In the genomic region with DNA sequence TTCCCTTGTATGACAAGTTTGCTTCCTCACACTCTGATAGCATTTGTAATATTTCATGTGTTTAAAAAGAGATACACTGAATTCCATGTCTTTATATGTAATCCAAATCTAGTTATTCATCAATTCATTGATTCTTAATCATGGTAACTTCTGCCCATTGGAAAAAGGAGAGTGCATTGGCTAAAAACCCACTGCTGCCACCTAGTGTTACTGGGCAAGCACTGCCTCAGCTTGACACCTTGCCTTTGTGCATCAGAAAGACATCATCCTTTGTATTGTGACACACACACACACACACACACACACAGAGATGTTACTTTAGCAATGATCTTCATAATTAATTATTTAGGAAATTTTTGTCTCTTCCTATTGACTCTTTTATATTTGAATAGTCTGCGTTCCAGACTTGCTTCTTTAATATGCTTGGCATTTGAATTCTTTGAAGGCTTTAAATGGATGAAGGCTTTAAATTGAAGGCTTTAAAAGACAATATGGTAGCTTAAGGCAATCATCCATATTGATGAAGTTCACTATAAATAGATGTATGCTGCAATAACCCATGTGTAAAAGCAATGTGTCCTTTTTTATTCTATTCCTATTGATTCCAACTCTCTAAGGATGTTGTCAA, we compare ENCODE assay signal across 8 cellular contexts.
DNase-seq lines count a peak whose midpoint lies in the region; ATAC-seq, FAIRE-seq and TF ChIP-seq lines count a peak whose summit lies in the region.

No MANE protein-coding gene starts in this region.

- no peak for FAIRE-seq in H54 (lab: Jason Lieb, UNC)

- H3K23ac ChIP-seq in mesenchymal stem cell (ENCODE audit: low read length in 2 of 2): no peak overlapping the region

- no peak overlapping the region for H4K8ac ChIP-seq in mesenchymal stem cell (ENCODE audit: low read length)

- no peak overlapping the region for H4K91ac ChIP-seq in mesenchymal stem cell (ENCODE audit: low read length)

- no peak overlapping the region for H3K4ac ChIP-seq in mesenchymal stem cell (ENCODE audit: low read depth in 1 of 2, low read length in 2 of 2)

- H2BK5ac ChIP-seq in mesenchymal stem cell (ENCODE audit: low read depth, low read length, poor library complexity, severe bottlenecking): no peak overlapping the region

- no peak overlapping the region for H3K18ac ChIP-seq in mesenchymal stem cell (ENCODE audit: low read depth in 1 of 2, low read length in 2 of 2)

- ATAC-seq in GM21360 (IDR thresholded peaks at IDR 0.05; ENCODE audit: unreplicated experiment): peak; percentile 71

- H3K4me3 ChIP-seq in OCI-LY3 (ENCODE audit: low read length) (no peak overlapping the region), mesenchymal stem cell (ENCODE audit: insufficient read depth in 1 of 2, low read depth in 1 of 2, low read length in 2 of 2) (no peak overlapping the region)

- H2BK12ac ChIP-seq in mesenchymal stem cell (ENCODE audit: low read length in 2 of 2): no peak overlapping the region

- H3K9ac ChIP-seq in OCI-LY3 (ENCODE audit: low read length) (no peak overlapping the region), mesenchymal stem cell (ENCODE audit: low read length) (no peak overlapping the region)

- peak; percentile 90 for TF ChIP-seq CTCF in OCI-LY3 (IDR thresholded peaks at IDR 0.05; ENCODE audit: low read depth, low read length)

- H3K36me3 ChIP-seq in OCI-LY3 (replicated peaks; ENCODE audit: low read depth, low read length) (peaks cover 9% of the 10 kb centered on the region), mesenchymal stem cell (ENCODE audit: control insufficient read depth in 1 of 2, insufficient read depth in 2 of 2, low read depth in 1 of 2, low read length in 2 of 2) (no peaks in the 10 kb centered on the region)

- H2AFZ ChIP-seq in OCI-LY3 (ENCODE audit: low read depth, low read length) (no peak overlapping the region), mesenchymal stem cell (ENCODE audit: low read depth, low read length) (no peak overlapping the region)

- H3K27ac ChIP-seq in OCI-LY3 (ENCODE audit: low read length) (peak overlapping the region; percentile 70), mesenchymal stem cell (ENCODE audit: low read length, poor library complexity, severe bottlenecking) (no peak overlapping the region)

- H4K20me1 ChIP-seq in OCI-LY3 (ENCODE audit: insufficient read depth, low read length): no peaks in the 10 kb centered on the region

- peaks cover 8% of the 10 kb centered on the region; the same call in 1 of the 2 replicates for H3K9me3 ChIP-seq in OCI-LY3 (ENCODE audit: insufficient read depth, low read length)
- H3K9me3 ChIP-seq in mesenchymal stem cell (ENCODE audit: control insufficient read depth, low read length): no peaks in the 10 kb centered on the region

- H3K27me3 ChIP-seq in OCI-LY3 (ENCODE audit: low read depth, low read length): no peaks in the 10 kb centered on the region
- H3K27me3 ChIP-seq in mesenchymal stem cell (ENCODE audit: control insufficient read depth in 1 of 2, insufficient read depth in 1 of 2, low read length in 2 of 2): no peaks in the 10 kb centered on the region

- H3K4me2 ChIP-seq in OCI-LY3 (ENCODE audit: low read length): peak overlapping the region; percentile 40
- H3K4me2 ChIP-seq in mesenchymal stem cell (ENCODE audit: low read length, poor library complexity, severe bottlenecking): no peak overlapping the region

- H3K4me1 ChIP-seq in OCI-LY3 (ENCODE audit: low read length) (peaks cover 44% of the 10 kb centered on the region), mesenchymal stem cell (ENCODE audit: control insufficient read depth, insufficient read depth, low read depth, low read length) (no peaks in the 10 kb centered on the region)

- DNase-seq in SHP77 (lab: John Stamatoyannopoulos, UW) (peak; percentile 34 to 46), SHP77 treated with DMSO at 0.1 percent for 48 hours (lab: John Stamatoyannopoulos, UW) (no peak), HT1080 (ENCODE audit: low read depth) (peak; percentile 18), dedifferentiated amniotic fluid mesenchymal stem cell (ENCODE audit: extremely low spot score) (peak; percentile 31), mesenchymal stem cell (peak; percentile 51), H54 (ENCODE audit: insufficient read length, low spot score) (no peak)

- H2BK120ac ChIP-seq in mesenchymal stem cell (ENCODE audit: low read depth, low read length): no peak overlapping the region

- no peak overlapping the region for H2AK5ac ChIP-seq in mesenchymal stem cell (ENCODE audit: low read length, severe bottlenecking)

- no peak overlapping the region for H3K14ac ChIP-seq in mesenchymal stem cell (ENCODE audit: low read length in 2 of 2)

- H3K79me1 ChIP-seq in mesenchymal stem cell (replicated peaks; ENCODE audit: low read length, poor library complexity, severe bottlenecking): no peaks in the 10 kb centered on the region

- TF ChIP-seq POLR2A in H54 (IDR thresholded peaks at IDR 0.05; ENCODE audit: low read depth, low read length): no peak

- WGBS in mesenchymal stem cell: 67% methylated on average over 1 of the region's 1 CpG

- H2BK15ac ChIP-seq in mesenchymal stem cell (ENCODE audit: low read depth, poor library complexity, severe bottlenecking): no peak overlapping the region

- no peaks in the 10 kb centered on the region for H3K79me2 ChIP-seq in OCI-LY3 (ENCODE audit: low read length)

Comparison
In these comparisons a context has a peak if more than half of its experiments do, and no peak if none do; other contexts are left out.
1. DNase-seq: peak in SHP77 (2 of 2), HT1080 (single experiment), dedifferentiated amniotic fluid mesenchymal stem cell (single experiment) and mesenchymal stem cell (single experiment); none in SHP77 treated with DMSO at 0.1 percent for 48 hours (single experiment) and H54 (single experiment).